10 cellular contexts compared by ENCODE assay signal in the genomic region with DNA sequence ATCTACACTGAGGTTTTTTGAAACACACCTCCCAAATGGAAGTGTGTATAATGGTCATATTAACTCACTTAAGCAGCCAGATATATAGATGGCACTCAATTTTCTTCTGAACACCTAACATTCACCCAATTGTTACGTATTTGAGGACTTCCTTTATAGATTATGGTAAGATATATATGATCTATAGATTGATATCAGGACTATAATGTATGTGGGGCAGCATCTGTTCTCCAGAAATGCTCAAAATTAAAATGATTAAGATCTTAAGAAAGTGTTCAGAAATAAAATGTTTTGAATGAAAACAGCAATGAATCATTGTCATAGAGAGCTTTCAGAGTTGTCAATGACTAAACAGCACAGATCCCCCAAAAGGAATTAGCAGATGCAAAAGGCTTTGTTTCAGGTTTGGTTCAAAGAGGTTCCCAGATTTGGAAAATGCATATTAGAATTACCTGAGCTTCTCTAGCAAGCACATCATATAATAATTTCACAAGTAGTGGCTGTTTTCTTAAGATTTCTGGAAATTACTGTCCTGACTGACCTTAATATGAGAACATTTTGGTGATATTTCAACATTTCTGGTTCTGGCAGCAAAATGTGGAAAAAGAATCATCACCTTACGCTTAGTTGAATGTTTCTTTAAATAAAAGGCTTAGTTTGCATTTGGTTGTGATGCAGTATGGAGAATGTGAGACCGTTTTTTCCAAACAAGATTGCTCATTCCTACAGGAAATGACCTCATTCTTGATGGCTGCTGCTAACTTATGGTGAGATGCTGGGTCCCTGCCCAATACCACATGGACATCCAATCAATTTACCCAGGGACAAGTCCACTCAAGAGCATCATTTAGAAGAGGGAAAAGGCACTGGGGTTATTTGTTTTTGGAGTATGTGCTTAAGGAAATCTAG. TPM values are rescaled to one million over a fixed set of nuclear protein-coding genes. Genes with fewer than 3 reads are reported as not detected.
DNase-seq lines count a peak whose midpoint lies in the region; ATAC-seq, FAIRE-seq and TF ChIP-seq lines count a peak whose summit lies in the region.
"Had no signal": no experiment of that assay in that cellular context is flagged by ENCODE, and none has a peak within 500 bp of the region (broad histone marks: within the 10 kb centered on the region; RNA-seq: fewer than 3 reads in every experiment).

No MANE protein-coding gene starts in this region.

- peak overlapping the region; percentile 94 for H3K27ac Mint-ChIP-seq in HFFc6
- H3K27ac Mint-ChIP-seq in stimulated activated memory B cell treated with anti-CD40 and anti-IgM and Interleukin-4, amounts not matched to agents 10 μg/mL and 1 μg/mL and 100 μg/mL, for 72 hours, result no peak overlapping the region

- H2AFZ ChIP-seq in ACC112 (ENCODE audit: low read length, unreplicated experiment) (no peak overlapping the region), GM12878 (ENCODE audit: control insufficient read depth, low read depth, low read length) (no peak overlapping the region)

- ATAC-seq in GM12878 (no peak), lower lobe of right lung (peak; percentile 41 to 44)
- ATAC-seq in stimulated activated memory B cell treated with anti-CD40 and anti-IgM and Interleukin-4, amounts not matched to agents 10 μg/mL and 1 μg/mL and 100 μg/mL, for 72 hours, result no peak

- TF ChIP-seq POLR2A in GM12878 (IDR thresholded peaks at IDR 0.05; ENCODE audit: low read depth, low read length), result no peak

- RAD21 ChIA-PET in GM12878 (lab: Charles Lee; ENCODE audit: unreplicated experiment), result no interaction called here

- H3K9me3 Mint-ChIP-seq in HFFc6, result no peaks in the 10 kb centered on the region
- no peaks in the 10 kb centered on the region for H3K9me3 Mint-ChIP-seq in stimulated activated memory B cell treated with anti-CD40 and anti-IgM and Interleukin-4, amounts not matched to agents 10 μg/mL and 1 μg/mL and 100 μg/mL, for 72 hours

- intact Hi-C loops in GM12878 (cut with micrococcal nuclease; ENCODE audit: unreplicated experiment), result no loop called here
- intact Hi-C loops in lower lobe of right lung (cut with DNase I), result no loop called here

- peaks cover 59% of the 10 kb centered on the region for H3K4me1 Mint-ChIP-seq in HFFc6 (ENCODE audit: low read depth)
- H3K4me1 Mint-ChIP-seq in stimulated activated memory B cell treated with anti-CD40 and anti-IgM and Interleukin-4, amounts not matched to agents 10 μg/mL and 1 μg/mL and 100 μg/mL, for 72 hours, result peaks cover 11% of the 10 kb centered on the region

- no peak overlapping the region for H3K4me3 ChIP-seq in ACC112 (ENCODE audit: low read depth, low read length)
- no peak overlapping the region for H3K4me3 ChIP-seq in GM12878
- no peak overlapping the region for H3K4me3 ChIP-seq in lower lobe of right lung

- H4K20me1 ChIP-seq in GM12878 (ENCODE audit: control insufficient read depth, insufficient read depth), result no peaks in the 10 kb centered on the region

- H3K4me1 ChIP-seq in ACC112 (ENCODE audit: control insufficient read depth, insufficient read depth, low read length, unreplicated experiment) (peaks cover 36% of the 10 kb centered on the region), GM12878 (ENCODE audit: control insufficient read depth, insufficient read depth, low read length) (no peaks in the 10 kb centered on the region), lower lobe of right lung (peaks cover 35% of the 10 kb centered on the region)

- peak; percentile 79 for DNase-seq in HFFc6
- DNase-seq in GM12878 (ENCODE audit: low read depth, low spot score), result no peak
- DNase-seq in lower lobe of right lung, result no peak
- DNase-seq in NOMO-1 treated with DMSO at 0.1 percent for 48 hours (lab: John Stamatoyannopoulos, UW; ENCODE audit: unreplicated experiment), result no peak
- DNase-seq in GM13976 (ENCODE audit: low spot score), result no peak
- no peak for DNase-seq in SK-N-DZ (ENCODE audit: low spot score)
- DNase-seq: activated CD4-positive, alpha-beta T cell treated with anti-CD3 and anti-CD28 coated beads, Interleukin-2, amount 50 U/mL, for 1 hour had no signal

- H3K4me3 Mint-ChIP-seq in HFFc6, result peak overlapping the region; percentile 81
- H3K4me3 Mint-ChIP-seq in stimulated activated memory B cell treated with anti-CD40 and anti-IgM and Interleukin-4, amounts not matched to agents 10 μg/mL and 1 μg/mL and 100 μg/mL, for 72 hours, result no peak overlapping the region

- no peaks in the 10 kb centered on the region for H3K9me3 ChIP-seq in GM12878 (replicated peaks; ENCODE audit: control insufficient read depth, insufficient read depth, low read length)
- no peaks in the 10 kb centered on the region for H3K9me3 ChIP-seq in lower lobe of right lung

- H3K79me2 ChIP-seq in ACC112 (ENCODE audit: control insufficient read depth, insufficient read depth, low read length, unreplicated experiment) (no peaks in the 10 kb centered on the region), GM12878 (ENCODE audit: control insufficient read depth, insufficient read depth, low read length) (no peaks in the 10 kb centered on the region)

- no peak for TF ChIP-seq EP300 in GM12878 (IDR thresholded peaks at IDR 0.05; ENCODE audit: borderline replicate concordance in 1 of 2, control insufficient read depth in 1 of 2, low read depth in 2 of 2, low read length in 2 of 2)

- CTCF ChIA-PET in GM12878 (lab: Yijun Ruan, JAX), result interaction anchor here (1.8 kb wide), 1 partner anchor 469 kb away, joined by 4 read pairs; no protein-coding TSS in a partner anchor

- no TSS peak for BruUV-seq in GM12878 (replicated peaks; lab: Mats Ljungman, UMichigan)

- POLR2A ChIA-PET in GM12878 (lab: Charles Lee), result no interaction called here

- SMC1A ChIA-PET in GM12878 (lab: Charles Lee; ENCODE audit: uncharacterized antibody, unreplicated experiment), result interaction anchor here (0.8 to 2.6 kb wide), 5 partner anchors 9 to 315 kb away, joined by 3 to 7 read pairs (median 3); a partner anchor contains a TSS

- H3K27ac ChIP-seq in ACC112 (ENCODE audit: low read depth, low read length) (peak overlapping the region; percentile 91), GM12878 (ENCODE audit: control insufficient read depth, insufficient read depth) (no peak overlapping the region), lower lobe of right lung (peak overlapping the region; percentile 79)

- no peaks in the 10 kb centered on the region for H3K27me3 ChIP-seq in ACC112 (ENCODE audit: insufficient read depth, low read length)
- no peaks in the 10 kb centered on the region for H3K27me3 ChIP-seq in GM12878 (replicated peaks in 1 of 2; ENCODE audit: control insufficient read depth in 2 of 2, insufficient read depth in 2 of 2, low read length in 1 of 2)
- H3K27me3 ChIP-seq in lower lobe of right lung (ENCODE audit: low read depth), result no peaks in the 10 kb centered on the region

- in situ Hi-C loops in GM12878 (cut with MboI), result no loop called here
- in situ Hi-C loops in GM13976 (cut with MboI; ENCODE audit: low sequenced_read_pairs, unreplicated experiment), result no loop called here

- peak; percentile 54 for FAIRE-seq in GM12878 (lab: Jason Lieb, UNC)
- FAIRE-seq: urothelium cell line had no signal

- no peak for TF ChIP-seq RAD21 in GM12878 (IDR thresholded peaks at IDR 0.05; ENCODE audit: insufficient read depth, low read depth, low read length)

- H3K4me2 ChIP-seq in GM12878 (ENCODE audit: control insufficient read depth, insufficient read depth), result no peak overlapping the region

- H3K27me3 Mint-ChIP-seq in HFFc6 (ENCODE audit: insufficient read depth), result no peaks in the 10 kb centered on the region
- no peaks in the 10 kb centered on the region for H3K27me3 Mint-ChIP-seq in stimulated activated memory B cell treated with anti-CD40 and anti-IgM and Interleukin-4, amounts not matched to agents 10 μg/mL and 1 μg/mL and 100 μg/mL, for 72 hours

- no peak for TF ChIP-seq CTCF in HFFc6 (IDR thresholded peaks at IDR 0.05)
- TF ChIP-seq CTCF in GM12878 (IDR thresholded peaks at IDR 0.05 in 2 of 3, conservative IDR thresholded peaks at IDR 0.05 in 1 of 3; ENCODE audit: control insufficient read depth in 2 of 3, extremely low read depth in 1 of 3, insufficient read depth in 1 of 3, low read depth in 3 of 3, low read length in 3 of 3), result no peak
- TF ChIP-seq CTCF in lower lobe of right lung (IDR thresholded peaks at IDR 0.05), result no peak
- TF ChIP-seq CTCF in GM13976 (IDR thresholded peaks at IDR 0.05; ENCODE audit: borderline replicate concordance, control extremely low read depth, extremely low read depth, insufficient read depth, missing control alignments), result no peak

- H3K36me3 ChIP-seq in ACC112 (ENCODE audit: insufficient read depth, low read length) (peaks cover 12% of the 10 kb centered on the region; the same call in 1 of the 2 replicates), GM12878 (ENCODE audit: control insufficient read depth in 2 of 2, insufficient read depth in 2 of 2, low read length in 1 of 2) (peaks cover 6 to 33% of the 10 kb centered on the region in 2 experiments), lower lobe of right lung (peaks cover 77% of the 10 kb centered on the region)

- peaks cover 41% of the 10 kb centered on the region for H3K36me3 Mint-ChIP-seq in HFFc6 (ENCODE audit: low read depth)
- peaks cover 45% of the 10 kb centered on the region for H3K36me3 Mint-ChIP-seq in stimulated activated memory B cell treated with anti-CD40 and anti-IgM and Interleukin-4, amounts not matched to agents 10 μg/mL and 1 μg/mL and 100 μg/mL, for 72 hours

- WGBS in GM12878 (ENCODE audit: insufficient coverage, insufficient replicate concordance, low lambda C conversion rate, missing lambda C conversion rate), result 75% methylated on average over 3 of the region's 3 CpGs

- H3K9ac ChIP-seq in GM12878 (ENCODE audit: control insufficient read depth, insufficient read depth, low read length), result no peak overlapping the region

RNA-seq across cellular contexts. Expression of a gene that starts 31.5 kb away (rescaled TPM):
- 10 to 100 TPM; 28.9 to 47.0 (median 40.2) TPM for total RNA-seq in HFFc6 (2021; fragmentation: NEBNext Ultra II Directional; extraction: Animal tissue kit (Norgen Biotek cat#: 25700))
- total RNA-seq in GM12878 (2013; cell fraction: nucleolus; rRNA removed), result 25.4 and 25.5 TPM in 2 replicates
- 33.7 and 40.7 TPM in 2 replicates for total RNA-seq in GM12878 (2014; rRNA removed)
- 25.4 and 26.9 TPM in 2 replicates for total RNA-seq in GM12878 (2014; rRNA removed; fragmentation: Illumina TruSeq; extraction: Trizol)
- total RNA-seq in GM12878 (2021), result 26.9 and 30.4 TPM in 2 replicates
- 25.3 TPM for polyA plus RNA-seq in GM12878 (2011; ENCODE audit: low read depth)
- polyA plus RNA-seq in GM12878 (2011; rRNA removed), result 23.2 and 26.0 TPM in 2 replicates
- polyA plus RNA-seq in GM12878 (2011; cell fraction: cytosol; rRNA removed), result 35.6 TPM in 2 replicates
- 19.3 and 20.2 TPM in 2 replicates for polyA plus RNA-seq in GM12878 (2011; cell fraction: nucleus; rRNA removed)
- 26.5 and 28.1 TPM in 2 replicates for polyA plus RNA-seq in GM12878 (2012)
- 23.8 and 32.5 TPM in 2 replicates for polyA plus RNA-seq in GM12878 (2014; fragmentation: Illumina TruSeq; extraction: Trizol)
- 10 to 100 TPM; 17.0 to 18.9 TPM for polyA plus RNA-seq in GM12878 (2014; fragmentation: Nextera tagmentation; extraction: Ambion mirVana)
- polyA plus RNA-seq in GM12878 (2014; rRNA removed), result 27.1 and 27.9 TPM in 2 replicates
- polyA plus RNA-seq in GM12878 (2016; fragmentation: Nextera tagmentation; extraction: Ambion mirVana), result 10 to 100 TPM; 17.7 to 18.9 TPM
- 31.6 and 46.8 TPM in 2 replicates for polyA minus RNA-seq in GM12878 (2011; rRNA and poly(A)+ RNA removed)
- 13.9 and 14.7 TPM in 2 replicates for polyA minus RNA-seq in GM12878 (2011; cell fraction: cytosol; rRNA and poly(A)+ RNA removed)
- polyA minus RNA-seq in GM12878 (2011; cell fraction: nucleus; rRNA and poly(A)+ RNA removed), result 13.9 and 19.9 TPM in 2 replicates
- total RNA-seq in lower lobe of right lung, result 37.5 TPM
- 0.42 and 0.70 TPM in 2 replicates for polyA plus RNA-seq in SK-N-DZ (2014; cell fraction: cytosol; rRNA removed)
- polyA plus RNA-seq in SK-N-DZ (2014; cell fraction: nucleus; rRNA removed), result 1.4 TPM in 1 of 2 replicates, not detected in the other

Comparison
In these comparisons a context has a peak if more than half of its experiments do, and no peak if none do; other contexts are left out.
1. ATAC-seq: peak in lower lobe of right lung (2 of 2); none in GM12878 (single experiment) and stimulated activated memory B cell treated with anti-CD40 and anti-IgM and Interleukin-4, amounts not matched to agents 10 μg/mL and 1 μg/mL and 100 μg/mL, for 72 hours (single experiment).